In genomic region chr4:41359836-41360213, GRCh38 we compare ENCODE assay signal across 10 cellular contexts.
DNase-seq lines count a peak whose midpoint lies in the region; ATAC-seq and TF ChIP-seq lines count a peak whose summit lies in the region.
"Had no signal": no experiment of that assay in that cellular context is flagged by ENCODE, and none has a peak within 500 bp of the region (broad histone marks: within the 10 kb centered on the region; RNA-seq: fewer than 3 reads in every experiment).

No MANE protein-coding gene starts in this region.

- no peaks in the 10 kb centered on the region for H3K4me1 Mint-ChIP-seq in T-helper 2 cell treated with Interferon-gamma antibody and Interleukin-4, amounts not matched to agents 5 μg/mL and 100 μg/mL, for 36 hours (ENCODE audit: low read depth)

- peaks cover 10% of the 10 kb centered on the region; the same call in 1 of the 2 replicates for H3K4me1 ChIP-seq in GM23248 (ENCODE audit: insufficient read depth)
- peaks cover 4% of the 10 kb centered on the region for H3K4me1 ChIP-seq in right cardiac atrium (ENCODE audit: control insufficient read depth, insufficient read depth, low read length)
- no peaks in the 10 kb centered on the region for H3K4me1 ChIP-seq in rectal smooth muscle tissue (ENCODE audit: control insufficient read depth, insufficient read depth, low read length)

- H3K9me3 Mint-ChIP-seq in T-helper 2 cell treated with Interferon-gamma antibody and Interleukin-4, amounts not matched to agents 5 μg/mL and 100 μg/mL, for 36 hours = no peaks in the 10 kb centered on the region
- H3K9me3 Mint-ChIP-seq: activated T-cell treated with anti-CD3 and anti-CD28 coated beads, Interleukin-2, amount 50 U/mL, for 24 hours had no signal

- H3K9me3 ChIP-seq in GM23248 (ENCODE audit: low read depth) (no peaks in the 10 kb centered on the region), WERI-Rb-1 (ENCODE audit: severe bottlenecking) (no peaks in the 10 kb centered on the region), right cardiac atrium (ENCODE audit: control insufficient read depth, low read length) (no peaks in the 10 kb centered on the region)

- peaks cover 3% of the 10 kb centered on the region; the same call in 1 of the 2 replicates for H3F3A ChIP-seq in GM23248 (ENCODE audit: insufficient read depth)

- H3K4me3 ChIP-seq in GM23248 = peak overlapping the region; percentile 81
- peak overlapping the region; percentile 86 for H3K4me3 ChIP-seq in WERI-Rb-1 (ENCODE audit: low read depth, low read length)
- H3K4me3 ChIP-seq in right cardiac atrium (ENCODE audit: low read length) = peak overlapping the region; percentile 83
- H3K4me3 ChIP-seq in rectal smooth muscle tissue (ENCODE audit: low read length) = peak overlapping the region; percentile 44

- TF ChIP-seq CTCF in WERI-Rb-1 (IDR thresholded peaks at IDR 0.05; ENCODE audit: low read depth, low read length) = no peak

- H3K27me3 ChIP-seq in GM23248 (replicated peaks; ENCODE audit: insufficient read depth) (peaks cover 14% of the 10 kb centered on the region), WERI-Rb-1 (ENCODE audit: insufficient read depth, low read depth, severe bottlenecking) (no peaks in the 10 kb centered on the region), right cardiac atrium (ENCODE audit: control insufficient read depth, insufficient read depth) (no peaks in the 10 kb centered on the region), rectal smooth muscle tissue (ENCODE audit: control insufficient read depth, insufficient read depth, low read length) (no peaks in the 10 kb centered on the region)

- DNase-seq in GM23248 = no peak
- no peak for DNase-seq in WERI-Rb-1
- peak in 2 of 3 donors; percentile 18 to 68 for DNase-seq in right cardiac atrium
- no peak for DNase-seq in activated CD8-positive, alpha-beta memory T cell treated with anti-CD3 and anti-CD28 coated beads for 24 hours
- DNase-seq in putamen (ENCODE audit: low spot score) = no peak
- DNase-seq in T-helper 2 cell treated with Interferon-gamma antibody and Interleukin-4, amounts not matched to agents 5 μg/mL and 100 μg/mL, for 36 hours (ENCODE audit: low spot score) = no peak
- DNase-seq: activated T-cell treated with anti-CD3 and anti-CD28 coated beads, Interleukin-2, amount 50 U/mL, for 24 hours; stimulated activated CD4-positive, alpha-beta T cell treated with anti-CD3 and anti-CD28 coated beads, Interleukin-2, amount 100 ng/mL, for 48 hours had no signal

- H3K36me3 Mint-ChIP-seq in T-helper 2 cell treated with Interferon-gamma antibody and Interleukin-4, amounts not matched to agents 5 μg/mL and 100 μg/mL, for 36 hours (ENCODE audit: low read depth) = no peaks in the 10 kb centered on the region

- H3K9ac ChIP-seq in GM23248 (peak overlapping the region; percentile 51; the same call in 1 of the 2 replicates), rectal smooth muscle tissue (ENCODE audit: low read length) (no peak overlapping the region)

- intact Hi-C loops in right cardiac atrium (cut with DNase I) = loop anchor here in 3 of 4 donors (5.0 to 10.0 kb wide), 5 partner anchors 62 to 177 kb away; partner anchors contain the start of gene LIMCH1 (in 2 of the 3)

- H3K27me3 Mint-ChIP-seq in T-helper 2 cell treated with Interferon-gamma antibody and Interleukin-4, amounts not matched to agents 5 μg/mL and 100 μg/mL, for 36 hours (ENCODE audit: low read depth) = peaks cover 42% of the 10 kb centered on the region

- peak overlapping the region; percentile 76 for H3K4me2 ChIP-seq in GM23248 (ENCODE audit: unreplicated experiment)

- WGBS in GM23248 (ENCODE audit: low coverage in 1 of 2, low lambda C conversion rate in 2 of 2, missing lambda C conversion rate in 2 of 2), 2 experiments = 64 to 72% methylated on average over 11 of the region's 11 CpGs
- 58% methylated on average over 11 of the region's 11 CpGs for WGBS in right cardiac atrium

- no peak overlapping the region for H3K27ac Mint-ChIP-seq in T-helper 2 cell treated with Interferon-gamma antibody and Interleukin-4, amounts not matched to agents 5 μg/mL and 100 μg/mL, for 36 hours
- H3K27ac Mint-ChIP-seq: activated T-cell treated with anti-CD3 and anti-CD28 coated beads, Interleukin-2, amount 50 U/mL, for 24 hours had no signal

- H3K36me3 ChIP-seq in GM23248 (ENCODE audit: low read depth) (no peaks in the 10 kb centered on the region), WERI-Rb-1 (no peaks in the 10 kb centered on the region), rectal smooth muscle tissue (ENCODE audit: control insufficient read depth, insufficient read depth, low read length) (no peaks in the 10 kb centered on the region)

- H3K4me3 Mint-ChIP-seq in T-helper 2 cell treated with Interferon-gamma antibody and Interleukin-4, amounts not matched to agents 5 μg/mL and 100 μg/mL, for 36 hours = no peak overlapping the region
- H3K4me3 Mint-ChIP-seq: activated T-cell treated with anti-CD3 and anti-CD28 coated beads, Interleukin-2, amount 50 U/mL, for 24 hours had no signal

- no peaks in the 10 kb centered on the region for H3K79me2 ChIP-seq in GM23248 (ENCODE audit: insufficient read depth)

- peak overlapping the region; percentile 87 for H2AFZ ChIP-seq in GM23248

- in situ Hi-C loops in GM23248 (cut with MboI) = no loop called here

- no peak for ATAC-seq in right cardiac atrium
- no peak for ATAC-seq in GM18520 (IDR thresholded peaks at IDR 0.05; ENCODE audit: unreplicated experiment)

- H3K27ac ChIP-seq in GM23248 (no peak overlapping the region), WERI-Rb-1 (peak overlapping the region; percentile 82), right cardiac atrium (ENCODE audit: low read length) (peak overlapping the region; percentile 67), rectal smooth muscle tissue (ENCODE audit: low read depth, low read length) (no peak overlapping the region)

- no peaks in the 10 kb centered on the region for H3K9me2 ChIP-seq in GM23248 (ENCODE audit: insufficient read depth)

- no peaks in the 10 kb centered on the region for H4K20me1 ChIP-seq in GM23248 (ENCODE audit: insufficient read depth)

Comparison
In these comparisons a context has a peak if more than half of its experiments do, and no peak if none do; other contexts are left out.
1. DNase-seq: peak in right cardiac atrium (2 of 3); none in GM23248 (single experiment), WERI-Rb-1 (single experiment), activated CD8-positive, alpha-beta memory T cell treated with anti-CD3 and anti-CD28 coated beads for 24 hours (single experiment), putamen (single experiment) and T-helper 2 cell treated with Interferon-gamma antibody and Interleukin-4, amounts not matched to agents 5 μg/mL and 100 μg/mL, for 36 hours (single experiment).
2. H3K27ac ChIP-seq: peak in WERI-Rb-1 (single experiment) and right cardiac atrium (single experiment); none in GM23248 (single experiment) and rectal smooth muscle tissue (single experiment).
3. Peak in every context shown above with its lines, with median percentiles within 50 percentile points of each other: H3K4me3 ChIP-seq.